ENCODE assay signal across 1 cellular context in genomic region chr1:1324084-1324523, GRCh38.
TF ChIP-seq lines count a peak whose summit lies in the region.

No MANE protein-coding gene starts in this region.

TF ChIP-seq in GM23338, 12 proteins besides CTCF, POLR2A, EP300 and RAD21 (continued from another document):
- TF ChIP-seq POLR2AphosphoS5 (IDR thresholded peaks at IDR 0.05; ENCODE audit: low read depth) (no peak), STAT1 (IDR thresholded peaks at IDR 0.05; ENCODE audit: unreplicated experiment) (no peak), EZH2phosphoT487 (IDR thresholded peaks at IDR 0.05; ENCODE audit: unreplicated experiment) (no peak)
- TF ChIP-seq, protein P1, sequence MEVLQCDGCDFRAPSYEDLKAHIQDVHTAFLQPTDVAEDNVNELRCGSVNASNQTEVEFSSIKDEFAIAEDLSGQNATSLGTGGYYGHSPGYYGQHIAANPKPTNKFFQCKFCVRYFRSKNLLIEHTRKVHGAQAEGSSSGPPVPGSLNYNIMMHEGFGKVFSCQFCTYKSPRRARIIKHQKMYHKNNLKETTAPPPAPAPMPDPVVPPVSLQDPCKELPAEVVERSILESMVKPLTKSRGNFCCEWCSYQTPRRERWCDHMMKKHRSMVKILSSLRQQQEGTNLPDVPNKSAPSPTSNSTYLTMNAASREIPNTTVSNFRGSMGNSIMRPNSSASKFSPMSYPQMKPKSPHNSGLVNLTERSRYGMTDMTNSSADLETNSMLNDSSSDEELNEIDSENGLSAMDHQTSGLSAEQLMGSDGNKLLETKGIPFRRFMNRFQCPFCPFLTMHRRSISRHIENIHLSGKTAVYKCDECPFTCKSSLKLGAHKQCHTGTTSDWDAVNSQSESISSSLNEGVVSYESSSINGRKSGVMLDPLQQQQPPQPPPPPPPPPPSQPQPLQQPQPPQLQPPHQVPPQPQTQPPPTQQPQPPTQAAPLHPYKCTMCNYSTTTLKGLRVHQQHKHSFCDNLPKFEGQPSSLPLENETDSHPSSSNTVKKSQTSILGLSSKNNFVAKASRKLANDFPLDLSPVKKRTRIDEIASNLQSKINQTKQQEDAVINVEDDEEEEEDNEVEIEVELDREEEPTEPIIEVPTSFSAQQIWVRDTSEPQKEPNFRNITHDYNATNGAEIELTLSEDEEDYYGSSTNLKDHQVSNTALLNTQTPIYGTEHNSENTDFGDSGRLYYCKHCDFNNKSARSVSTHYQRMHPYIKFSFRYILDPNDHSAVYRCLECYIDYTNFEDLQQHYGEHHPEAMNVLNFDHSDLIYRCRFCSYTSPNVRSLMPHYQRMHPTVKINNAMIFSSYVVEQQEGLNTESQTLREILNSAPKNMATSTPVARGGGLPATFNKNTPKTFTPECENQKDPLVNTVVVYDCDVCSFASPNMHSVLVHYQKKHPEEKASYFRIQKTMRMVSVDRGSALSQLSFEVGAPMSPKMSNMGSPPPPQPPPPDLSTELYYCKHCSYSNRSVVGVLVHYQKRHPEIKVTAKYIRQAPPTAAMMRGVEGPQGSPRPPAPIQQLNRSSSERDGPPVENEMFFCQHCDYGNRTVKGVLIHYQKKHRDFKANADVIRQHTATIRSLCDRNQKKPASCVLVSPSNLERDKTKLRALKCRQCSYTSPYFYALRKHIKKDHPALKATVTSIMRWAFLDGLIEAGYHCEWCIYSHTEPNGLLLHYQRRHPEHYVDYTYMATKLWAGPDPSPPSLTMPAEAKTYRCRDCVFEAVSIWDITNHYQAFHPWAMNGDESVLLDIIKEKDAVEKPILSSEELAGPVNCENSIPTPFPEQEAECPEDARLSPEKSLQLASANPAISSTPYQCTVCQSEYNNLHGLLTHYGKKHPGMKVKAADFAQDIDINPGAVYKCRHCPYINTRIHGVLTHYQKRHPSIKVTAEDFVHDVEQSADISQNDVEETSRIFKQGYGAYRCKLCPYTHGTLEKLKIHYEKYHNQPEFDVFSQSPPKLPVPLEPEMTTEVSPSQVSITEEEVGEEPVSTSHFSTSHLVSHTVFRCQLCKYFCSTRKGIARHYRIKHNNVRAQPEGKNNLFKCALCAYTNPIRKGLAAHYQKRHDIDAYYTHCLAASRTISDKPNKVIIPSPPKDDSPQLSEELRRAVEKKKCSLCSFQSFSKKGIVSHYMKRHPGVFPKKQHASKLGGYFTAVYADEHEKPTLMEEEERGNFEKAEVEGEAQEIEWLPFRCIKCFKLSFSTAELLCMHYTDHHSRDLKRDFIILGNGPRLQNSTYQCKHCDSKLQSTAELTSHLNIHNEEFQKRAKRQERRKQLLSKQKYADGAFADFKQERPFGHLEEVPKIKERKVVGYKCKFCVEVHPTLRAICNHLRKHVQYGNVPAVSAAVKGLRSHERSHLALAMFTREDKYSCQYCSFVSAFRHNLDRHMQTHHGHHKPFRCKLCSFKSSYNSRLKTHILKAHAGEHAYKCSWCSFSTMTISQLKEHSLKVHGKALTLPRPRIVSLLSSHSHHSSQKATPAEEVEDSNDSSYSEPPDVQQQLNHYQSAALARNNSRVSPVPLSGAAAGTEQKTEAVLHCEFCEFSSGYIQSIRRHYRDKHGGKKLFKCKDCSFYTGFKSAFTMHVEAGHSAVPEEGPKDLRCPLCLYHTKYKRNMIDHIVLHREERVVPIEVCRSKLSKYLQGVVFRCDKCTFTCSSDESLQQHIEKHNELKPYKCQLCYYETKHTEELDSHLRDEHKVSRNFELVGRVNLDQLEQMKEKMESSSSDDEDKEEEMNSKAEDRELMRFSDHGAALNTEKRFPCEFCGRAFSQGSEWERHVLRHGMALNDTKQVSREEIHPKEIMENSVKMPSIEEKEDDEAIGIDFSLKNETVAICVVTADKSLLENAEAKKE (CRISPR knock-in tag; IDR thresholded peaks at IDR 0.05), result no peak
